12 cellular contexts compared by ENCODE assay signal in genomic region chr16:9447195-9447551, GRCh38.
"Had no signal": no experiment of that assay in that cellular context is flagged by ENCODE, and none has a peak within 500 bp of the region (broad histone marks: within the 10 kb centered on the region; RNA-seq: fewer than 3 reads in every experiment).

No MANE protein-coding gene starts in this region.

- H3K27me3 ChIP-seq: breast epithelium, neural progenitor cell, transverse colon had no signal

- H3K27ac ChIP-seq: breast epithelium, esophagus squamous epithelium, neural progenitor cell, parathyroid adenoma, transverse colon had no signal

- H3K4me1 ChIP-seq: breast epithelium, esophagus squamous epithelium, parathyroid adenoma, transverse colon had no signal

- H3K4me3 ChIP-seq: breast epithelium, esophagus squamous epithelium, neural progenitor cell, transverse colon had no signal

- H3K36me3 ChIP-seq: breast epithelium, esophagus squamous epithelium, neural progenitor cell, transverse colon had no signal

- H3K9me3 ChIP-seq: esophagus squamous epithelium, transverse colon had no signal

- DNase-seq: activated CD4-positive, CD25-positive, alpha-beta regulatory T cell; activated effector memory CD4-positive, alpha-beta T cell treated with Interleukin-2 at 50 U/mL for 16 hours; activated T-cell treated with anti-CD3 and anti-CD28 coated beads, Interleukin-2, amount 50 U/mL, for 1 hour; esophagus squamous epithelium; foreskin fibroblast; glutamatergic neuron; retina; transverse colon had no signal

- ATAC-seq: activated naive CD4-positive, alpha-beta T cell treated with anti-CD3 and anti-CD28 coated beads, Interleukin-2, amount 50 U/mL, for 72 hours had no signal
